In the genomic region with DNA sequence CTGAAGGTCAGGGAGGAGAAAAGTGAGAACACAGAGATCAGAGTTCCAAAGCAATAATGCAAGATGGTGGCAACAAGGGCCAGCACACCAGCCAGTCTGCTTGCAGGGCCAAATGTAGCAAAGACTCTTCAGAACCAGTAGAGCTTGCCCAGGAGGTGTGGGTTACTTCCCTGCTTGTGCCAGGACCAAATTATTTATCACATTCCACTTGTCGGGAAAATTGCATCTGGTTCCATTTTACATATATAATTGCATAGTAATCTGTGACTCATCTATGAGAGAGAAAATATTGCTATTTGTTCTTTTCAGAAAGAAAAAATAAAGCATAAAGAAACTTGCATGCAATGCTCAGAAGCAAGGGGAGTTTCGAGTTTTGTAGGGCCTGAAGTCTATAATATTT, we compare ENCODE assay signal across 20 cellular contexts.
"Had no signal": no experiment of that assay in that cellular context is flagged by ENCODE, and none has a peak within 500 bp of the region (broad histone marks: within the 10 kb centered on the region; RNA-seq: fewer than 3 reads in every experiment).

No MANE protein-coding gene starts in this region.

- H3K36me3 ChIP-seq: left lung, thyroid gland had no signal

- H3K36me3 Mint-ChIP-seq: activated CD4-positive, alpha-beta memory T cell treated with anti-CD3 and anti-CD28 coated beads for 36 hours; activated naive CD8-positive, alpha-beta T cell treated with anti-CD3 and anti-CD28 coated beads for 36 hours; brain; WTC11 had no signal

- H3K27ac Mint-ChIP-seq: activated CD4-positive, alpha-beta memory T cell treated with anti-CD3 and anti-CD28 coated beads for 36 hours; activated naive CD8-positive, alpha-beta T cell treated with anti-CD3 and anti-CD28 coated beads for 36 hours; brain; T-helper 2 cell treated with Interferon-gamma antibody and Interleukin-4, amounts not matched to agents 5 μg/mL and 100 μg/mL, for 36 hours; WTC11 had no signal

- H3K9me3 ChIP-seq: left lung, thyroid gland had no signal

- H3K27me3 Mint-ChIP-seq: activated naive CD8-positive, alpha-beta T cell treated with anti-CD3 and anti-CD28 coated beads for 36 hours; brain had no signal

- H3K4me3 Mint-ChIP-seq: activated CD4-positive, alpha-beta memory T cell treated with anti-CD3 and anti-CD28 coated beads for 36 hours; activated naive CD8-positive, alpha-beta T cell treated with anti-CD3 and anti-CD28 coated beads for 36 hours; brain; nephron progenitor cell; T-helper 2 cell treated with Interferon-gamma antibody and Interleukin-4, amounts not matched to agents 5 μg/mL and 100 μg/mL, for 36 hours; WTC11 had no signal

- H3K9me3 Mint-ChIP-seq: activated CD4-positive, alpha-beta memory T cell treated with anti-CD3 and anti-CD28 coated beads for 36 hours; activated naive CD8-positive, alpha-beta T cell treated with anti-CD3 and anti-CD28 coated beads for 36 hours; brain; nephron progenitor cell; WTC11 had no signal

- DNase-seq: activated CD4-positive, alpha-beta memory T cell treated with anti-CD3 and anti-CD28 coated beads for 36 hours; activated CD4-positive, alpha-beta T cell treated with anti-CD3 and anti-CD28 coated beads for 4 hours; activated naive CD8-positive, alpha-beta T cell treated with anti-CD3 and anti-CD28 coated beads for 36 hours; activated T-cell treated with anti-CD3 and anti-CD28 coated beads for 4 hours; caudate nucleus; erythroblast; foreskin melanocyte; head of caudate nucleus; left lung; mammary epithelial cell; midbrain; nephron progenitor cell; occipital lobe; retina; stimulated activated CD4-positive, alpha-beta T cell treated with anti-CD3 and anti-CD28 coated beads, Interleukin-2, amount 100 ng/mL, for 24 hours; stimulated activated naive CD4-positive, alpha-beta T cell treated with Interleukin-2 at 50 U/mL for 16 hours; thyroid gland had no signal

- ATAC-seq: left lung, WTC11 had no signal

- H3K4me3 ChIP-seq: left lung, thyroid gland had no signal

- H3K27ac ChIP-seq: left lung, thyroid gland had no signal

- H3K27me3 ChIP-seq: left lung, thyroid gland had no signal
